In genomic region chr3:14522768-14523167, GRCh38 we compare ENCODE assay signal across 1 cellular context.
TF ChIP-seq lines count a peak whose summit lies in the region.

No MANE protein-coding gene starts in this region.

TF ChIP-seq in H1, 55 proteins besides CTCF, POLR2A, EP300 and RAD21 (continued from another document):
- TF ChIP-seq CHD1 (IDR thresholded peaks at IDR 0.05; ENCODE audit: low read depth, low read length) (no peak), ZNF274 (IDR thresholded peaks at IDR 0.05; ENCODE audit: borderline replicate concordance, extremely low read depth, low read length) (no peak), ATF2 (IDR thresholded peaks at IDR 0.05; ENCODE audit: low read length) (no peak), NRF1 (IDR thresholded peaks at IDR 0.05; ENCODE audit: low read depth, low read length) (no peak), HDAC2 (IDR thresholded peaks at IDR 0.05; ENCODE audit: borderline replicate concordance in 1 of 2, low read depth in 2 of 2, low read length in 2 of 2) (no peak), E2F6 (IDR thresholded peaks at IDR 0.05) (no peak), USF2 (IDR thresholded peaks at IDR 0.05; ENCODE audit: low read length) (no peak), SUZ12 (IDR thresholded peaks at IDR 0.05; ENCODE audit: low read length) (no peak), SP4 (IDR thresholded peaks at IDR 0.05; ENCODE audit: low read length) (no peak), GTF2F1 (IDR thresholded peaks at IDR 0.05; ENCODE audit: borderline replicate concordance, low read depth, low read length) (no peak), ASH2L (IDR thresholded peaks at IDR 0.05; ENCODE audit: low read length) (no peak), RNF2 (IDR thresholded peaks at IDR 0.05; ENCODE audit: borderline replicate concordance, low read depth, low read length, missing control alignments, poor library complexity, severe bottlenecking) (no peak), MAFK (IDR thresholded peaks at IDR 0.05; ENCODE audit: low read depth, low read length) (no peak)
